ENCODE assay signal across 8 cellular contexts in genomic region chr14:92037989-92038388, GRCh38. TPM values are rescaled to one million over a fixed set of nuclear protein-coding genes. Genes with fewer than 3 reads are reported as not detected.
A peak's percentile ranks its signal among the peaks of the same experiment; 100 is the strongest.
DNase-seq lines count a peak whose midpoint lies in the region; ATAC-seq and TF ChIP-seq lines count a peak whose summit lies in the region.

No MANE protein-coding gene starts in this region.

- ATAC-seq in upper lobe of left lung (ENCODE audit: low FRiP score in 2 of 2), result no peak

- peaks cover 27% of the 10 kb centered on the region for H3K4me1 Mint-ChIP-seq in progenitor cell of endocrine pancreas (ENCODE audit: low read depth)

- no peak for DNase-seq in GM06990 (ENCODE audit: extremely low read depth, insufficient read length)
- DNase-seq in RWPE1 (ENCODE audit: low spot score), result peak; percentile 4
- no peak for DNase-seq in epithelial cell of esophagus (ENCODE audit: low read depth)
- DNase-seq in progenitor cell of endocrine pancreas (ENCODE audit: low spot score, unreplicated experiment), result no peak
- DNase-seq in upper lobe of left lung, result no peak
- no peak for DNase-seq in HCEC 1CT
- DNase-seq in cerebellar cortex (ENCODE audit: low spot score), result no peak
- no peak for DNase-seq in G401 (ENCODE audit: low spot score)

- 50 to 52% methylated on average over 3 of the region's 3 CpGs for WGBS in upper lobe of left lung, 2 donors

- CTCF ChIA-PET in RWPE1 (lab: Yijun Ruan, JAX), result interaction anchor here (0.6 to 0.7 kb wide), 2 partner anchors 59 to 1008 kb away, joined by 3 to 4 read pairs; no protein-coding TSS in a partner anchor

- H3K27me3 Mint-ChIP-seq in progenitor cell of endocrine pancreas, result no peaks in the 10 kb centered on the region

- H3K36me3 Mint-ChIP-seq in progenitor cell of endocrine pancreas (ENCODE audit: insufficient read depth), result peaks cover 8% of the 10 kb centered on the region

- peak overlapping the region; percentile 26 for H3K27ac Mint-ChIP-seq in progenitor cell of endocrine pancreas

- no peaks in the 10 kb centered on the region for H3K36me3 ChIP-seq in GM06990 (ENCODE audit: control insufficient read depth, insufficient read depth, low read length)
- no peaks in the 10 kb centered on the region for H3K36me3 ChIP-seq in upper lobe of left lung

- H3K27ac ChIP-seq in RWPE1, result no peak overlapping the region
- no peak overlapping the region for H3K27ac ChIP-seq in upper lobe of left lung

- H3K4me1 ChIP-seq in upper lobe of left lung, result peaks cover 26 to 46% (median 33%) of the 10 kb centered on the region in 4 donors

- TF ChIP-seq POLR2A in upper lobe of left lung (IDR thresholded peaks at IDR 0.05), result no peak

- TF ChIP-seq CTCF in GM06990 (IDR thresholded peaks at IDR 0.05; ENCODE audit: insufficient read depth, low read length, poor library complexity, severe bottlenecking) (no peak), RWPE1 (conservative IDR thresholded peaks at IDR 0.05; ENCODE audit: low read depth) (no peak), epithelial cell of esophagus (IDR thresholded peaks at IDR 0.05; ENCODE audit: insufficient read depth, low read depth, low read length, missing control alignments) (no peak), progenitor cell of endocrine pancreas (IDR thresholded peaks at IDR 0.05; ENCODE audit: unreplicated experiment) (no peak), upper lobe of left lung (IDR thresholded peaks at IDR 0.05) (no peak)

- peak overlapping the region; percentile 79 for H3K4me3 ChIP-seq in GM06990 (replicated peaks; ENCODE audit: low read depth, low read length)
- peak overlapping the region; percentile 94 for H3K4me3 ChIP-seq in epithelial cell of esophagus (ENCODE audit: low read length)
- peak overlapping the region in 2 of 4 donors; percentile 64 to 87 for H3K4me3 ChIP-seq in upper lobe of left lung

- in situ Hi-C loops in G401 (cut with HindIII; ENCODE audit: low sequenced_read_pairs), result no loop called here

- POLR2A ChIA-PET in RWPE1 (lab: Yijun Ruan, JAX; ENCODE audit: low non-redundant PET), result no interaction called here

- H3K4me3 Mint-ChIP-seq in progenitor cell of endocrine pancreas (ENCODE audit: low read depth), result peak overlapping the region; percentile 98

- no peak for TF ChIP-seq EP300 in upper lobe of left lung (IDR thresholded peaks at IDR 0.05)

- no peaks in the 10 kb centered on the region for H3K9me3 ChIP-seq in upper lobe of left lung

- H3K9me3 Mint-ChIP-seq in progenitor cell of endocrine pancreas (ENCODE audit: low read depth), result peaks cover 7% of the 10 kb centered on the region

- no peaks in the 10 kb centered on the region for H3K27me3 ChIP-seq in GM06990 (replicated peaks; ENCODE audit: control insufficient read depth, insufficient read depth, low read length)
- H3K27me3 ChIP-seq in upper lobe of left lung, result no peaks in the 10 kb centered on the region

RNA-seq across cellular contexts. Expression of gene TRIP11, which starts 1.9 kb away (rescaled TPM):
- total RNA-seq in progenitor cell of endocrine pancreas (58.6 and 60.9 TPM in 2 replicates), upper lobe of left lung (10 to 100 TPM; 19.2 to 71.8 (median 39.1) TPM)
- total RNA-seq in G401 (2014; rRNA removed; shearing (Covaris generic)), result 8.8 and 12.4 TPM in 2 replicates
